Comparison of ENCODE assay signal across 9 cellular contexts in the genomic region with DNA sequence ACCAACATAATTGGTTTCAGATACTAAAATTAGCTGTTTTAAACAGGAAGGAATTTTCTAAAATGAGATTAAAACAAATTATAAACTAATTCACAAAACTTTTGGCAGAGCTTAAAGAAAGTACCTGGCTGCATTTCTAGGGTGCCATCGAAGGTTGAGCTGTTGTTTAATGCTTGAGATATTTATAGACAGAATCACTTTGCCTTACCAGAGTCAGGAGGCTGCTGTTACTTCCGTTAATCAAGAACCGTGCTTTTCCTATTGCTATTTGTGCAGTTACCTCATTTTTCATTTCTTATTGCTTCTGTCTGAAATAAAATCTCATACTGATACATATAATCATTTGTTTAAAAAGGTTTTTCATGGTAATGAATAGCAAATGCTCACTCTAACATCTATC.
"Had no signal": no experiment of that assay in that cellular context is flagged by ENCODE, and none has a peak within 500 bp of the region (broad histone marks: within the 10 kb centered on the region; RNA-seq: fewer than 3 reads in every experiment).

No MANE protein-coding gene starts in this region.

- H3K4me3 ChIP-seq: GM23248, GM23338, HAP-1 had no signal

- H3K4me3 Mint-ChIP-seq: GM23338, H9, HFFc6 had no signal

- H3K4me2 ChIP-seq: GM23338 had no signal

- H3K4me1 Mint-ChIP-seq: GM23338, H9 had no signal

- H3K36me3 ChIP-seq: HAP-1 had no signal

- H3K9ac ChIP-seq: GM23248 had no signal

- ATAC-seq: GM23338, HCT116 had no signal

- H3K9me3 ChIP-seq: HAP-1 had no signal

- H3K9me3 Mint-ChIP-seq: GM23338, H9 had no signal

- H3K27ac ChIP-seq: GM23248 had no signal

- H3K27ac Mint-ChIP-seq: GM23338, H9, HFFc6 had no signal

- H2AFZ ChIP-seq: GM23248, GM23338 had no signal

- DNase-seq: GM23248, GOT3, H7, H9, HCEC 1CT, HFFc6 had no signal
